9 cellular contexts compared by ENCODE assay signal in genomic region chr2:176662771-176663170, GRCh38.
"Had no signal": no experiment of that assay in that cellular context is flagged by ENCODE, and none has a peak within 500 bp of the region (broad histone marks: within the 10 kb centered on the region; RNA-seq: fewer than 3 reads in every experiment).

No MANE protein-coding gene starts in this region.

- H3K4me1 ChIP-seq: HAP-1 had no signal

- H3K27ac Mint-ChIP-seq: GM23338, H9, HFFc6 had no signal

- H3K4me3 ChIP-seq: GM23248, GM23338, HAP-1 had no signal

- DNase-seq: GM23248, GOT3, H7, H9, HCEC 1CT, HFFc6 had no signal

- H3K4me3 Mint-ChIP-seq: GM23338, H9, HFFc6 had no signal

- H2AFZ ChIP-seq: GM23248, GM23338 had no signal

- H3K27ac ChIP-seq: GM23248 had no signal

- H3K9me3 Mint-ChIP-seq: GM23338, H9, HFFc6 had no signal

- H3K4me2 ChIP-seq: GM23338 had no signal

- H3K9me3 ChIP-seq: HAP-1 had no signal

- ATAC-seq: GM23338, HCT116 had no signal

- H3K36me3 ChIP-seq: HAP-1 had no signal
